Comparison of ENCODE assay signal across 8 cellular contexts in genomic region chr17:65055280-65055707, GRCh38. TPM values are rescaled to one million over a fixed set of nuclear protein-coding genes. Genes with fewer than 3 reads are reported as not detected.
DNase-seq lines count a peak whose midpoint lies in the region; ATAC-seq, FAIRE-seq and TF ChIP-seq lines count a peak whose summit lies in the region.

No MANE protein-coding gene starts in this region.

- no peak for TF ChIP-seq CTCF in HepG2 (CRISPR knock-in tag; IDR thresholded peaks at IDR 0.05)
- TF ChIP-seq CTCF in thoracic aorta (IDR thresholded peaks at IDR 0.05): no peak

- H3K79me2 ChIP-seq in HepG2 (ENCODE audit: insufficient read depth, low read length): peaks cover 33% of the 10 kb centered on the region

- intact Hi-C loops in HepG2 (cut with micrococcal nuclease; ENCODE audit: unreplicated experiment): loop anchor here (10.0 kb wide), 1 partner anchor 80 kb away; no protein-coding TSS in a partner anchor

- H3K9ac ChIP-seq in HepG2 (ENCODE audit: insufficient read depth, low read depth, low read length): peak overlapping the region; percentile 96

- TSS peak; percentile 38 for BruUV-seq in HepG2 (replicated peaks; lab: Mats Ljungman, UMichigan)

- H4K20me1 ChIP-seq in HepG2 (ENCODE audit: insufficient read depth, low read length): peaks cover 25% of the 10 kb centered on the region

- CTCF ChIA-PET in HepG2 (lab: Yijun Ruan, JAX; ENCODE audit: low intra/inter-chr PET ratio, low total read pairs): no interaction called here

- H3K4me2 ChIP-seq in HepG2 (ENCODE audit: low read depth, low read length): peak overlapping the region; percentile 97

- no peaks in the 10 kb centered on the region; a peak in 1 of 5 replicates for H3K27me3 ChIP-seq in HepG2 (ENCODE audit: control insufficient read depth in 1 of 2, insufficient read depth in 2 of 2, low read length in 2 of 2)
- H3K27me3 ChIP-seq in thoracic aorta (replicated peaks; ENCODE audit: insufficient read depth): no peaks in the 10 kb centered on the region

- H3K27ac ChIP-seq in HepG2 (ENCODE audit: extremely low read length, insufficient read depth, low read length): peak overlapping the region; percentile 96
- peak overlapping the region; percentile 95 to 96 for H3K27ac ChIP-seq in thoracic aorta

- TF ChIP-seq EP300 in HepG2 (IDR thresholded peaks at IDR 0.05; ENCODE audit: low read depth in 2 of 2, low read length in 2 of 2): no peak
- no peak for TF ChIP-seq EP300 in HepG2 (CRISPR knock-in tag; IDR thresholded peaks at IDR 0.05; ENCODE audit: borderline replicate concordance)

- FAIRE-seq in HepG2 (lab: Jason Lieb, UNC): no peak

- POLR2A ChIA-PET in HepG2 (lab: Yijun Ruan, JAX): interaction anchor here (0.7 kb wide), 1 partner anchor 20 kb away, joined by 3 read pairs; no protein-coding TSS in a partner anchor

- H3K4me1 ChIP-seq in HepG2 (ENCODE audit: insufficient read depth, low read length) (peaks cover 40% of the 10 kb centered on the region), thoracic aorta (ENCODE audit: control insufficient read depth in 1 of 2, low read depth in 2 of 2) (peaks cover 13 to 40% of the 10 kb centered on the region in 2 donors)

- H3K36me3 ChIP-seq in HepG2 (replicated peaks in 1 of 2; ENCODE audit: control insufficient read depth in 1 of 2, insufficient read depth in 2 of 2, low read length in 2 of 2): peaks cover 8 to 28% of the 10 kb centered on the region in 2 experiments; a peak in 4 of 5 replicates
- H3K36me3 ChIP-seq in thoracic aorta: peaks cover 7% of the 10 kb centered on the region

- 2% methylated on average over 7 of the region's 7 CpGs for WGBS in HepG2 (ENCODE audit: low lambda C conversion rate)

- in situ Hi-C loops in HepG2 (cut with HindIII; ENCODE audit: extremely low pct_ligation_motif_present, low pct_unique_long_range_greater_than_20kb): no loop called here

- ATAC-seq in HG03571 (IDR thresholded peaks at IDR 0.05; ENCODE audit: unreplicated experiment) (peak; percentile 2), HepG2 (peak; percentile 10; the same call in 2 of the 3 replicates), thoracic aorta (ENCODE audit: insufficient number of reproducible peaks, low FRiP score, low read depth) (no peak)

- peak; percentile 6 for DNase-seq in activated CD4-positive, CD25-positive, alpha-beta regulatory T cell treated with anti-CD3 and anti-CD28 coated beads, Interleukin-2, amount 50 U/mL, for 16 hours (ENCODE audit: low read depth, low spot score)
- DNase-seq in activated CD4-positive, CD25-positive, alpha-beta regulatory T cell treated with anti-CD3 and anti-CD28 coated beads, Interleukin-2, amount 50 U/mL, for 72 hours: no peak
- DNase-seq in amniotic epithelial cell (ENCODE audit: low read depth) (peak; percentile 16), HepG2 (ENCODE audit: low spot score) (no peak), thoracic aorta (ENCODE audit: low spot score) (no peak), HCEC 1CT (no peak)
- DNase-seq in stimulated activated CD4-positive, alpha-beta T cell treated with anti-CD3 and anti-CD28 coated beads, Interleukin-4, amount 100 ng/mL, for 24 hours: no peak

- no peaks in the 10 kb centered on the region for H3K9me3 ChIP-seq in HepG2 (ENCODE audit: low read length)
- no peaks in the 10 kb centered on the region for H3K9me3 ChIP-seq in thoracic aorta

- H3K4me3 ChIP-seq in HepG2 (replicated peaks in 1 of 3; ENCODE audit: insufficient read depth in 1 of 3, low read depth in 2 of 3, low read length in 3 of 3): peak overlapping the region; percentile 81 to 98 (median 92)
- H3K4me3 ChIP-seq in thoracic aorta: peak overlapping the region; percentile 96

- no peak for TF ChIP-seq POLR2A in HepG2 (IDR thresholded peaks at IDR 0.05; ENCODE audit: insufficient read depth in 1 of 2, low read depth in 2 of 2, low read length in 2 of 2)

- H2AFZ ChIP-seq in HepG2 (ENCODE audit: low read length): no peak overlapping the region

- TF ChIP-seq RAD21 in HepG2 (CRISPR knock-in tag; IDR thresholded peaks at IDR 0.05): no peak

TF ChIP-seq in HepG2, 621 proteins besides CTCF, POLR2A, EP300 and RAD21:
- 0 out of 2 replicates have a peak, but pooled peaks have one; percentile 24 for TF ChIP-seq BATF2 (CRISPR knock-in tag; IDR thresholded peaks at IDR 0.05)
- no peak for TF ChIP-seq NR1H2 (CRISPR knock-in tag; IDR thresholded peaks at IDR 0.05; ENCODE audit: borderline replicate concordance, low read depth)
- no peak for TF ChIP-seq RFX5 (IDR thresholded peaks at IDR 0.05; ENCODE audit: low read depth, low read length)
- TF ChIP-seq ZNF18 (CRISPR knock-in tag; IDR thresholded peaks at IDR 0.05; ENCODE audit: insufficient replicate concordance): no peak
- no peak for TF ChIP-seq ZNF33B (CRISPR knock-in tag; IDR thresholded peaks at IDR 0.05)
- 0 out of 2 replicates have a peak, but pooled peaks have one; percentile 26 for TF ChIP-seq ZNF605 (CRISPR knock-in tag; IDR thresholded peaks at IDR 0.05)
- TF ChIP-seq ZNF674 (CRISPR knock-in tag; IDR thresholded peaks at IDR 0.05; ENCODE audit: low read depth): 0 out of 2 replicates have a peak, but pooled peaks have one; percentile 27

RNA-seq across cellular contexts. Expression of gene GNA13, which starts 1.2 kb away (rescaled TPM):
- total RNA-seq in HepG2 (2016; rRNA removed; fragmentation: Illumina TruSeq; extraction: Trizol): 22.9 and 45.8 TPM in 2 replicates
- 8.3 and 10.6 TPM in 2 replicates for total RNA-seq in HepG2 (2016; cell fraction: cytosol; rRNA removed; fragmentation: Illumina TruSeq; extraction: Trizol; ENCODE audit: low read depth)
- total RNA-seq in HepG2 (2016; cell fraction: insoluble cytoplasmic fraction; rRNA removed; fragmentation: Illumina TruSeq; extraction: Trizol): 22.8 and 43.0 TPM in 2 replicates
- 30.7 and 34.7 TPM in 2 replicates for total RNA-seq in HepG2 (2016; cell fraction: membrane; rRNA removed; fragmentation: Illumina TruSeq; extraction: Trizol)
- total RNA-seq in HepG2 (2016; cell fraction: nucleus; rRNA removed; fragmentation: Illumina TruSeq; extraction: Trizol): 21.1 and 24.0 TPM in 2 replicates
- 23.7 and 31.0 TPM in 2 replicates for polyA plus RNA-seq in HepG2 (2011; rRNA removed)
- polyA plus RNA-seq in HepG2 (2011; cell fraction: cytosol; rRNA removed): 13.2 and 21.5 TPM in 2 replicates
- 10.2 and 12.4 TPM in 2 replicates for polyA plus RNA-seq in HepG2 (2011; cell fraction: nucleus; rRNA removed)
- polyA plus RNA-seq in HepG2 (2012): 26.8 and 27.3 TPM in 2 replicates
- polyA plus RNA-seq in HepG2 (2016; cell fraction: cytosol; fragmentation: Illumina TruSeq; extraction: Trizol; ENCODE audit: low read depth): 3.4 and 3.6 TPM in 2 replicates
- 41.0 and 43.8 TPM in 2 replicates for polyA plus RNA-seq in HepG2 (2016; cell fraction: insoluble cytoplasmic fraction; fragmentation: Illumina TruSeq; extraction: Trizol; ENCODE audit: low read depth)
- polyA plus RNA-seq in HepG2 (2016; cell fraction: membrane; fragmentation: Illumina TruSeq; extraction: Trizol; ENCODE audit: low read depth): 18.5 and 20.3 TPM in 2 replicates
- 24.4 and 25.6 TPM in 2 replicates for polyA plus RNA-seq in HepG2 (2016; cell fraction: nucleus; fragmentation: Illumina TruSeq; extraction: Trizol; ENCODE audit: insufficient read depth, low read depth)
- 21.9 and 29.7 TPM in 2 replicates for polyA minus RNA-seq in HepG2 (2011; rRNA and poly(A)+ RNA removed; ENCODE audit: low replicate concordance)
- polyA minus RNA-seq in HepG2 (2011; cell fraction: cytosol; rRNA and poly(A)+ RNA removed): 37.8 and 38.8 TPM in 2 replicates
- polyA minus RNA-seq in HepG2 (2011; cell fraction: nucleus; rRNA and poly(A)+ RNA removed): 37.3 and 39.9 TPM in 2 replicates
- 10 to 100 TPM; 51.7 to 68.1 TPM for total RNA-seq in thoracic aorta

Comparison
In these comparisons a context has a peak if more than half of its experiments do, and no peak if none do; other contexts are left out.
1. DNase-seq: peak in activated CD4-positive, CD25-positive, alpha-beta regulatory T cell treated with anti-CD3 and anti-CD28 coated beads, Interleukin-2, amount 50 U/mL, for 16 hours (single experiment) and amniotic epithelial cell (single experiment); none in activated CD4-positive, CD25-positive, alpha-beta regulatory T cell treated with anti-CD3 and anti-CD28 coated beads, Interleukin-2, amount 50 U/mL, for 72 hours (single experiment), HepG2 (single experiment), thoracic aorta (single experiment), HCEC 1CT (single experiment) and stimulated activated CD4-positive, alpha-beta T cell treated with anti-CD3 and anti-CD28 coated beads, Interleukin-4, amount 100 ng/mL, for 24 hours (single experiment).